Comparison of ENCODE assay signal across 8 cellular contexts in genomic region chr22:26364066-26365015, GRCh38.
DNase-seq lines count a peak whose midpoint lies in the region; ATAC-seq, FAIRE-seq and TF ChIP-seq lines count a peak whose summit lies in the region.

No MANE protein-coding gene starts in this region.

- TF ChIP-seq POLR2A in K562 (conservative IDR thresholded peaks at IDR 0.05), result no peak

- no peak overlapping the region for H3K4me2 ChIP-seq in GM23338
- H3K4me2 ChIP-seq in K562 (ENCODE audit: insufficient read depth, low read length), result no peak overlapping the region

- H3K27me3 ChIP-seq in GM23338 (ENCODE audit: insufficient read depth) (no peaks in the 10 kb centered on the region), K562 (ENCODE audit: control insufficient read depth in 2 of 2, insufficient read depth in 2 of 2, low read length in 2 of 2) (0 out of 5 replicates have a peak, but pooled peaks cover 0 to 6% of the 10 kb centered on the region in 2 experiments)

- POLR2A ChIA-PET in K562 (lab: Yijun Ruan, JAX), result interaction anchor here (1.0 kb wide), 2 partner anchors 10 to 279 kb away, joined by 3 read pairs; no protein-coding TSS in a partner anchor

- no TSS peak for BruUV-seq in K562 (replicated peaks; lab: Mats Ljungman, UMichigan)

- TF ChIP-seq EP300 in K562 (IDR thresholded peaks at IDR 0.05; ENCODE audit: low read length), result no peak

- CTCF ChIA-PET in K562 (lab: Yijun Ruan, JAX; ENCODE audit: low intra/inter-chr PET ratio), result interaction anchor here (0.9 kb wide), 1 partner anchor 97 kb away, joined by 3 read pairs; no protein-coding TSS in a partner anchor

- H3K9me2 ChIP-seq in GM23338 (ENCODE audit: insufficient read depth), result no peaks in the 10 kb centered on the region

- no peaks in the 10 kb centered on the region for H3K9me3 Mint-ChIP-seq in GM23338

- H3K27me3 Mint-ChIP-seq in GM23338 (ENCODE audit: insufficient read depth, low read depth, poor library complexity), result peaks cover 2% of the 10 kb centered on the region

- peak; percentile 96 for FAIRE-seq in K562 (lab: Jason Lieb, UNC)

- no peak overlapping the region for H3K4me3 Mint-ChIP-seq in GM23338

- H3K4me3 ChIP-seq in GM23338 (no peak overlapping the region), K562 (no peak overlapping the region)

- peaks cover 8% of the 10 kb centered on the region; the same call in 2 of the 3 replicates for H3K4me1 Mint-ChIP-seq in GM23338

- H3K4me1 ChIP-seq in GM23338 (ENCODE audit: insufficient read depth) (no peaks in the 10 kb centered on the region; the same call in 1 of the 2 replicates), K562 (replicated peaks in 1 of 2; ENCODE audit: control insufficient read depth in 2 of 2, insufficient read depth in 2 of 2, low read length in 2 of 2) (peaks cover 0 to 2% of the 10 kb centered on the region in 2 experiments; a peak in 1 of 5 replicates)

- 0 out of 2 replicates have a peak overlapping the region, but pooled peaks have one; percentile 26 for H3K27ac Mint-ChIP-seq in GM23338

- no peaks in the 10 kb centered on the region; the same call in 1 of the 2 replicates for H3F3A ChIP-seq in GM23338 (replicated peaks; ENCODE audit: low read depth)

- H3K36me3 ChIP-seq in GM23338 (ENCODE audit: insufficient read depth) (no peaks in the 10 kb centered on the region), K562 (ENCODE audit: control insufficient read depth, insufficient read depth, low read length) (no peaks in the 10 kb centered on the region)

- intact Hi-C loops in K562 (cut with micrococcal nuclease), result no loop called here

- DNase-seq in CMK (ENCODE audit: low read depth) (peak; percentile 32), GM23338 (ENCODE audit: low spot score) (peak; percentile 96), NCI-H2029 (lab: John Stamatoyannopoulos, UW) (peak; percentile 64), T-helper 22 cell (ENCODE audit: low read depth) (peak; percentile 7), K562 (ENCODE audit: extremely low read depth in 1 of 4, low spot score in 3 of 4) (peak; percentile 33 to 76 (median 42)), iPS-NIHi7 (ENCODE audit: extremely low spot score) (peak; percentile 77), epidermal melanocyte (ENCODE audit: insufficient read length, low spot score) (no peak)
- peak; percentile 56 for DNase-seq in stimulated activated CD4-positive, alpha-beta T cell treated with anti-CD3 and anti-CD28 coated beads, Interleukin-15, amount 100 ng/mL, for 24 hours

- H3K36me3 Mint-ChIP-seq in GM23338 (ENCODE audit: low read depth), result no peaks in the 10 kb centered on the region

- TF ChIP-seq RAD21 in K562 (CRISPR knock-in tag; conservative IDR thresholded peaks at IDR 0.05 in 1 of 2, IDR thresholded peaks at IDR 0.05 in 1 of 2), result peak; percentile 42 to 73

- in situ Hi-C loops in K562 (cut with MboI), result no loop called here

- no peak overlapping the region for H3K27ac ChIP-seq in GM23338 (ENCODE audit: low read depth)
- no peak overlapping the region for H3K27ac ChIP-seq in K562 (ENCODE audit: extremely low read depth, low read depth, low read length)

- no peaks in the 10 kb centered on the region for H3K9me3 ChIP-seq in K562 (replicated peaks; ENCODE audit: control insufficient read depth, insufficient read depth, low read depth, low read length)

- 25% methylated on average over 9 of the region's 12 CpGs for WGBS in K562 (ENCODE audit: insufficient coverage, low coverage, missing lambda C conversion rate)

- peak; percentile 94 for ATAC-seq in GM23338
- peak; percentile 95 for ATAC-seq in K562

- no peaks in the 10 kb centered on the region for H4K20me1 ChIP-seq in GM23338 (replicated peaks; ENCODE audit: insufficient read depth)
- H4K20me1 ChIP-seq in K562 (replicated peaks; ENCODE audit: control insufficient read depth, insufficient read depth, low read length), result no peaks in the 10 kb centered on the region

- H3K79me2 ChIP-seq in GM23338 (replicated peaks; ENCODE audit: insufficient read depth), result no peaks in the 10 kb centered on the region
- H3K79me2 ChIP-seq in K562 (ENCODE audit: control insufficient read depth, insufficient read depth, low read length), result no peaks in the 10 kb centered on the region

- no peak overlapping the region for H3K9ac ChIP-seq in K562 (ENCODE audit: insufficient read depth in 1 of 2, low read depth in 2 of 2, low read length in 2 of 2)

- H2AFZ ChIP-seq in GM23338 (no peak overlapping the region), K562 (ENCODE audit: low read depth, low read length) (no peak overlapping the region)

- TF ChIP-seq CTCF in GM23338 (conservative IDR thresholded peaks at IDR 0.05; ENCODE audit: low read depth in 2 of 2), result peak; percentile 78 to 90
- peak; percentile 68 to 74 (median 70) for TF ChIP-seq CTCF in K562 (IDR thresholded peaks at IDR 0.05 in 2 of 3, conservative IDR thresholded peaks at IDR 0.05 in 1 of 3; ENCODE audit: insufficient read depth in 2 of 3, low read depth in 1 of 3, low read length in 3 of 3)

- no peaks in the 10 kb centered on the region for H3K9me1 ChIP-seq in K562 (ENCODE audit: control insufficient read depth, insufficient read depth, low read length)

TF ChIP-seq in GM23338, 12 proteins besides CTCF, POLR2A, EP300 and RAD21:
- TF ChIP-seq, protein P1, sequence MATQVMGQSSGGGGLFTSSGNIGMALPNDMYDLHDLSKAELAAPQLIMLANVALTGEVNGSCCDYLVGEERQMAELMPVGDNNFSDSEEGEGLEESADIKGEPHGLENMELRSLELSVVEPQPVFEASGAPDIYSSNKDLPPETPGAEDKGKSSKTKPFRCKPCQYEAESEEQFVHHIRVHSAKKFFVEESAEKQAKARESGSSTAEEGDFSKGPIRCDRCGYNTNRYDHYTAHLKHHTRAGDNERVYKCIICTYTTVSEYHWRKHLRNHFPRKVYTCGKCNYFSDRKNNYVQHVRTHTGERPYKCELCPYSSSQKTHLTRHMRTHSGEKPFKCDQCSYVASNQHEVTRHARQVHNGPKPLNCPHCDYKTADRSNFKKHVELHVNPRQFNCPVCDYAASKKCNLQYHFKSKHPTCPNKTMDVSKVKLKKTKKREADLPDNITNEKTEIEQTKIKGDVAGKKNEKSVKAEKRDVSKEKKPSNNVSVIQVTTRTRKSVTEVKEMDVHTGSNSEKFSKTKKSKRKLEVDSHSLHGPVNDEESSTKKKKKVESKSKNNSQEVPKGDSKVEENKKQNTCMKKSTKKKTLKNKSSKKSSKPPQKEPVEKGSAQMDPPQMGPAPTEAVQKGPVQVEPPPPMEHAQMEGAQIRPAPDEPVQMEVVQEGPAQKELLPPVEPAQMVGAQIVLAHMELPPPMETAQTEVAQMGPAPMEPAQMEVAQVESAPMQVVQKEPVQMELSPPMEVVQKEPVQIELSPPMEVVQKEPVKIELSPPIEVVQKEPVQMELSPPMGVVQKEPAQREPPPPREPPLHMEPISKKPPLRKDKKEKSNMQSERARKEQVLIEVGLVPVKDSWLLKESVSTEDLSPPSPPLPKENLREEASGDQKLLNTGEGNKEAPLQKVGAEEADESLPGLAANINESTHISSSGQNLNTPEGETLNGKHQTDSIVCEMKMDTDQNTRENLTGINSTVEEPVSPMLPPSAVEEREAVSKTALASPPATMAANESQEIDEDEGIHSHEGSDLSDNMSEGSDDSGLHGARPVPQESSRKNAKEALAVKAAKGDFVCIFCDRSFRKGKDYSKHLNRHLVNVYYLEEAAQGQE (IDR thresholded peaks at IDR 0.05; ENCODE audit: unreplicated experiment), result peak; percentile 58
- no peak for TF ChIP-seq NANOG (IDR thresholded peaks at IDR 0.05; ENCODE audit: borderline replicate concordance)

TF ChIP-seq in K562, 482 proteins besides CTCF, POLR2A, EP300 and RAD21:
- no peak for TF ChIP-seq KDM5B (IDR thresholded peaks at IDR 0.05; ENCODE audit: insufficient replicate concordance, low read depth, low read length)
- peak; percentile 53 for TF ChIP-seq SMC3 (conservative IDR thresholded peaks at IDR 0.05; ENCODE audit: insufficient read depth, low read depth, low read length)
- peak; percentile 78; the same call in 1 of the 2 replicates for TF ChIP-seq STAG1 (CRISPR knock-in tag; IDR thresholded peaks at IDR 0.05; ENCODE audit: borderline replicate concordance)
- peak; percentile 60 for TF ChIP-seq RFX1 (IDR thresholded peaks at IDR 0.05)
- TF ChIP-seq, protein P2, sequence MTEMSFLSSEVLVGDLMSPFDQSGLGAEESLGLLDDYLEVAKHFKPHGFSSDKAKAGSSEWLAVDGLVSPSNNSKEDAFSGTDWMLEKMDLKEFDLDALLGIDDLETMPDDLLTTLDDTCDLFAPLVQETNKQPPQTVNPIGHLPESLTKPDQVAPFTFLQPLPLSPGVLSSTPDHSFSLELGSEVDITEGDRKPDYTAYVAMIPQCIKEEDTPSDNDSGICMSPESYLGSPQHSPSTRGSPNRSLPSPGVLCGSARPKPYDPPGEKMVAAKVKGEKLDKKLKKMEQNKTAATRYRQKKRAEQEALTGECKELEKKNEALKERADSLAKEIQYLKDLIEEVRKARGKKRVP (CRISPR knock-in tag; IDR thresholded peaks at IDR 0.05), result no peak
- no peak for TF ChIP-seq LEF1 (IDR thresholded peaks at IDR 0.05)
- peak in 1 of 2 experiments; percentile 61; a peak in 1 of 4 replicates for TF ChIP-seq RCOR1 (IDR thresholded peaks at IDR 0.05; ENCODE audit: borderline replicate concordance in 1 of 2, low read depth in 2 of 2, low read length in 2 of 2)
TF ChIP-seq in K562: peak in this region for 4.
